17 cellular contexts compared by ENCODE assay signal in genomic region chr2:221758076-221758475, GRCh38.
DNase-seq lines count a peak whose midpoint lies in the region; ATAC-seq and TF ChIP-seq lines count a peak whose summit lies in the region.
"Had no signal": no experiment of that assay in that cellular context is flagged by ENCODE, and none has a peak within 500 bp of the region (broad histone marks: within the 10 kb centered on the region; RNA-seq: fewer than 3 reads in every experiment).

No MANE protein-coding gene starts in this region.

- TF ChIP-seq POLR2A in NB4 (IDR thresholded peaks at IDR 0.05; ENCODE audit: extremely low read depth, insufficient read length): no peak

- TF ChIP-seq CTCF in NB4 (IDR thresholded peaks at IDR 0.05; ENCODE audit: low read depth, low read length): no peak

- DNase-seq in SIG-M5 treated with dmso at 0.1 percent for 504 hours (lab: John Stamatoyannopoulos, UW; ENCODE audit: unreplicated experiment): peak; percentile 8
- DNase-seq in SIG-M5 (lab: John Stamatoyannopoulos, UW): no peak
- peak; percentile 62 for DNase-seq in NB4 (ENCODE audit: low read depth)
- DNase-seq in SKM-1 treated with dmso at 0.1 percent for 144 hours (lab: John Stamatoyannopoulos, UW; ENCODE audit: unreplicated experiment): peak; percentile 82
- no peak for DNase-seq in NCI-H1694 treated with DMSO at 0.1 percent for 48 hours (lab: John Stamatoyannopoulos, UW)
- DNase-seq: COR-L47, DMS53, GM23248, NCI-H1092, NCI-H187 treated with DMSO at 0.1 percent for 48 hours, NCI-H2171 treated with DMSO at 0.1 percent for 48 hours, NCI-H82, SW 1271 had no signal

- H3K4me3 ChIP-seq in NB4 (ENCODE audit: low read depth, low read length): no peak overlapping the region
- H3K4me3 ChIP-seq: GM23248 had no signal

- ATAC-seq in GM18873 (IDR thresholded peaks at IDR 0.05; ENCODE audit: low FRiP score, unreplicated experiment) (no peak), GM21381 (IDR thresholded peaks at IDR 0.05; ENCODE audit: unreplicated experiment) (no peak), HG03139 (IDR thresholded peaks at IDR 0.05; ENCODE audit: unreplicated experiment) (no peak)
- ATAC-seq: HepG2 had no signal

Comparison
In these comparisons a context has a peak if more than half of its experiments do, and no peak if none do; other contexts are left out.
1. DNase-seq: peak in SIG-M5 treated with dmso at 0.1 percent for 504 hours (single experiment), NB4 (single experiment) and SKM-1 treated with dmso at 0.1 percent for 144 hours (single experiment); none in SIG-M5 (single experiment) and NCI-H1694 treated with DMSO at 0.1 percent for 48 hours (single experiment).